ENCODE assay signal across 1 cellular context in the genomic region with DNA sequence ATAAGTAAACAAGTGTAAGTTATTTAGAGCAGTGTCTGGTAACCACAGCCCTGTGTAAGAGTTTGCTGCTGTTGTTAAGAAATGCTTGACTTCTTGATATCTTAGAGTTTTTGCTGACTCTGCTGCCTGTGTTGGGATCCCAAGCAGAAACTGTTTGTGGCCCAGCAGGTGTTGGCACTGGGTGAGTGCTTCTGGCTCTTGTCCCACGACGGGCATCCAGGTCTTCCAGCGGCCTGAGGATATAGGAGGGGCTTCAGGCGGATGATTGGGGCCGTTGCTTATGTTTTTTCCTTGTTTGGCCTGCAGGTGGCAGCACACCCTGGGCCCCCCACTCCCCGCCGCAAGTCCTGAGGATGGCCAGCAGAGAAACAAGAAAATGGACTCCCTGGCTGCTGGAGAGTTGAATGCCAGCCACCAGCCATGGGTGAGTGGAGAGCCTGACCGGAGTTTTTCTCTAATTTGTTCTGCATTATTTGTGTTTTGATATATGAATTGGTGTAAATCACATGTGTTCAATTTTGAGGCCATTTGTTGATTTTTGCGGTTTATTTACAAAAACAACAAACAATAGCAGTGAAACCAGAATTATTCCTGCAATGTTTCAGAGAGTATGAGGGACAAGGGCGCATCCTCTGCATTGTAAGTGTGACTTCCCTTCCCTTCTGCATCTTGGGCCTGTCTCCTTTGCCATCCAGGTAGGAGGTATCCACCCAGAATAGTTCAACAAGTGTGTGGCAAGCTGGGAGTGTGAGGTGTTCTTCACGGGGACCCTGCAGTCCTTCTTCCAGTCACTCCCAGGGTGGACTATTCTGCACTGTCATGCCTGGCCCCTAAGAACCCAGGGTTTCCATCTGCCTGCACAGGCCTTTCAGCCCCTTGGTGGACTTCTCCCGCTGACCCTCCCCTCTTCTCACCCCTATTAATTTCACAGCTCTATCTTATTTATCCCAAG.
TF ChIP-seq lines count a peak whose summit lies in the region.

No MANE protein-coding gene starts in this region.

TF ChIP-seq in HepG2, 621 proteins besides CTCF, POLR2A, EP300 and RAD21 (continued from another document and continues in another):
- TF ChIP-seq, protein P1, sequence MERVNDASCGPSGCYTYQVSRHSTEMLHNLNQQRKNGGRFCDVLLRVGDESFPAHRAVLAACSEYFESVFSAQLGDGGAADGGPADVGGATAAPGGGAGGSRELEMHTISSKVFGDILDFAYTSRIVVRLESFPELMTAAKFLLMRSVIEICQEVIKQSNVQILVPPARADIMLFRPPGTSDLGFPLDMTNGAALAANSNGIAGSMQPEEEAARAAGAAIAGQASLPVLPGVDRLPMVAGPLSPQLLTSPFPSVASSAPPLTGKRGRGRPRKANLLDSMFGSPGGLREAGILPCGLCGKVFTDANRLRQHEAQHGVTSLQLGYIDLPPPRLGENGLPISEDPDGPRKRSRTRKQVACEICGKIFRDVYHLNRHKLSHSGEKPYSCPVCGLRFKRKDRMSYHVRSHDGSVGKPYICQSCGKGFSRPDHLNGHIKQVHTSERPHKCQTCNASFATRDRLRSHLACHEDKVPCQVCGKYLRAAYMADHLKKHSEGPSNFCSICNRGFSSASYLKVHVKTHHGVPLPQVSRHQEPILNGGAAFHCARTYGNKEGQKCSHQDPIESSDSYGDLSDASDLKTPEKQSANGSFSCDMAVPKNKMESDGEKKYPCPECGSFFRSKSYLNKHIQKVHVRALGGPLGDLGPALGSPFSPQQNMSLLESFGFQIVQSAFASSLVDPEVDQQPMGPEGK (CRISPR knock-in tag; IDR thresholded peaks at IDR 0.05), result peak; percentile 86
- no peak for TF ChIP-seq ZNF724P (CRISPR knock-in tag; IDR thresholded peaks at IDR 0.05; ENCODE audit: borderline replicate concordance)
- no peak for TF ChIP-seq ZFP90 (CRISPR knock-in tag; IDR thresholded peaks at IDR 0.05; ENCODE audit: borderline replicate concordance)
- TF ChIP-seq YY1 (IDR thresholded peaks at IDR 0.05; ENCODE audit: insufficient read depth, insufficient replicate concordance, low read depth, low read length), result peak; percentile 74
- TF ChIP-seq, protein P2, sequence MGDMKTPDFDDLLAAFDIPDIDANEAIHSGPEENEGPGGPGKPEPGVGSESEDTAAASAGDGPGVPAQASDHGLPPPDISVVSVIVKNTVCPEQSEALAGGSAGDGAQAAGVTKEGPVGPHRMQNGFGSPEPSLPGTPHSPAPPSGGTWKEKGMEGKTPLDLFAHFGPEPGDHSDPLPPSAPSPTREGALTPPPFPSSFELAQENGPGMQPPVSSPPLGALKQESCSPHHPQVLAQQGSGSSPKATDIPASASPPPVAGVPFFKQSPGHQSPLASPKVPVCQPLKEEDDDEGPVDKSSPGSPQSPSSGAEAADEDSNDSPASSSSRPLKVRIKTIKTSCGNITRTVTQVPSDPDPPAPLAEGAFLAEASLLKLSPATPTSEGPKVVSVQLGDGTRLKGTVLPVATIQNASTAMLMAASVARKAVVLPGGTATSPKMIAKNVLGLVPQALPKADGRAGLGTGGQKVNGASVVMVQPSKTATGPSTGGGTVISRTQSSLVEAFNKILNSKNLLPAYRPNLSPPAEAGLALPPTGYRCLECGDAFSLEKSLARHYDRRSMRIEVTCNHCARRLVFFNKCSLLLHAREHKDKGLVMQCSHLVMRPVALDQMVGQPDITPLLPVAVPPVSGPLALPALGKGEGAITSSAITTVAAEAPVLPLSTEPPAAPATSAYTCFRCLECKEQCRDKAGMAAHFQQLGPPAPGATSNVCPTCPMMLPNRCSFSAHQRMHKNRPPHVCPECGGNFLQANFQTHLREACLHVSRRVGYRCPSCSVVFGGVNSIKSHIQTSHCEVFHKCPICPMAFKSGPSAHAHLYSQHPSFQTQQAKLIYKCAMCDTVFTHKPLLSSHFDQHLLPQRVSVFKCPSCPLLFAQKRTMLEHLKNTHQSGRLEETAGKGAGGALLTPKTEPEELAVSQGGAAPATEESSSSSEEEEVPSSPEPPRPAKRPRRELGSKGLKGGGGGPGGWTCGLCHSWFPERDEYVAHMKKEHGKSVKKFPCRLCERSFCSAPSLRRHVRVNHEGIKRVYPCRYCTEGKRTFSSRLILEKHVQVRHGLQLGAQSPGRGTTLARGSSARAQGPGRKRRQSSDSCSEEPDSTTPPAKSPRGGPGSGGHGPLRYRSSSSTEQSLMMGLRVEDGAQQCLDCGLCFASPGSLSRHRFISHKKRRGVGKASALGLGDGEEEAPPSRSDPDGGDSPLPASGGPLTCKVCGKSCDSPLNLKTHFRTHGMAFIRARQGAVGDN (CRISPR knock-in tag; IDR thresholded peaks at IDR 0.05), result peak; percentile 56
- no peak for TF ChIP-seq ZNF34 (CRISPR knock-in tag; IDR thresholded peaks at IDR 0.05; ENCODE audit: borderline replicate concordance)
- TF ChIP-seq SALL1 (CRISPR knock-in tag; IDR thresholded peaks at IDR 0.05), result peak; percentile 51; the same call in 1 of the 2 replicates
- no peak for TF ChIP-seq SNAI1 (CRISPR knock-in tag; IDR thresholded peaks at IDR 0.05; ENCODE audit: borderline replicate concordance)
- TF ChIP-seq, protein P3, sequence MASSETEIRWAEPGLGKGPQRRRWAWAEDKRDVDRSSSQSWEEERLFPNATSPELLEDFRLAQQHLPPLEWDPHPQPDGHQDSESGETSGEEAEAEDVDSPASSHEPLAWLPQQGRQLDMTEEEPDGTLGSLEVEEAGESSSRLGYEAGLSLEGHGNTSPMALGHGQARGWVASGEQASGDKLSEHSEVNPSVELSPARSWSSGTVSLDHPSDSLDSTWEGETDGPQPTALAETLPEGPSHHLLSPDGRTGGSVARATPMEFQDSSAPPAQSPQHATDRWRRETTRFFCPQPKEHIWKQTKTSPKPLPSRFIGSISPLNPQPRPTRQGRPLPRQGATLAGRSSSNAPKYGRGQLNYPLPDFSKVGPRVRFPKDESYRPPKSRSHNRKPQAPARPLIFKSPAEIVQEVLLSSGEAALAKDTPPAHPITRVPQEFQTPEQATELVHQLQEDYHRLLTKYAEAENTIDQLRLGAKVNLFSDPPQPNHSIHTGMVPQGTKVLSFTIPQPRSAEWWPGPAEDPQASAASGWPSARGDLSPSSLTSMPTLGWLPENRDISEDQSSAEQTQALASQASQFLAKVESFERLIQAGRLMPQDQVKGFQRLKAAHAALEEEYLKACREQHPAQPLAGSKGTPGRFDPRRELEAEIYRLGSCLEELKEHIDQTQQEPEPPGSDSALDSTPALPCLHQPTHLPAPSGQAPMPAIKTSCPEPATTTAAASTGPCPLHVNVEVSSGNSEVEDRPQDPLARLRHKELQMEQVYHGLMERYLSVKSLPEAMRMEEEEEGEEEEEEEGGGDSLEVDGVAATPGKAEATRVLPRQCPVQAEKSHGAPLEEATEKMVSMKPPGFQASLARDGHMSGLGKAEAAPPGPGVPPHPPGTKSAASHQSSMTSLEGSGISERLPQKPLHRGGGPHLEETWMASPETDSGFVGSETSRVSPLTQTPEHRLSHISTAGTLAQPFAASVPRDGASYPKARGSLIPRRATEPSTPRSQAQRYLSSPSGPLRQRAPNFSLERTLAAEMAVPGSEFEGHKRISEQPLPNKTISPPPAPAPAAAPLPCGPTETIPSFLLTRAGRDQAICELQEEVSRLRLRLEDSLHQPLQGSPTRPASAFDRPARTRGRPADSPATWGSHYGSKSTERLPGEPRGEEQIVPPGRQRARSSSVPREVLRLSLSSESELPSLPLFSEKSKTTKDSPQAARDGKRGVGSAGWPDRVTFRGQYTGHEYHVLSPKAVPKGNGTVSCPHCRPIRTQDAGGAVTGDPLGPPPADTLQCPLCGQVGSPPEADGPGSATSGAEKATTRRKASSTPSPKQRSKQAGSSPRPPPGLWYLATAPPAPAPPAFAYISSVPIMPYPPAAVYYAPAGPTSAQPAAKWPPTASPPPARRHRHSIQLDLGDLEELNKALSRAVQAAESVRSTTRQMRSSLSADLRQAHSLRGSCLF (CRISPR knock-in tag; IDR thresholded peaks at IDR 0.05; ENCODE audit: borderline replicate concordance), result 0 out of 2 replicates have a peak, but pooled peaks have one; percentile 21
- 0 out of 2 replicates have a peak, but pooled peaks have one; percentile 12 for TF ChIP-seq SAP130 (CRISPR knock-in tag; IDR thresholded peaks at IDR 0.05; ENCODE audit: low read depth)
- TF ChIP-seq, protein P4, sequence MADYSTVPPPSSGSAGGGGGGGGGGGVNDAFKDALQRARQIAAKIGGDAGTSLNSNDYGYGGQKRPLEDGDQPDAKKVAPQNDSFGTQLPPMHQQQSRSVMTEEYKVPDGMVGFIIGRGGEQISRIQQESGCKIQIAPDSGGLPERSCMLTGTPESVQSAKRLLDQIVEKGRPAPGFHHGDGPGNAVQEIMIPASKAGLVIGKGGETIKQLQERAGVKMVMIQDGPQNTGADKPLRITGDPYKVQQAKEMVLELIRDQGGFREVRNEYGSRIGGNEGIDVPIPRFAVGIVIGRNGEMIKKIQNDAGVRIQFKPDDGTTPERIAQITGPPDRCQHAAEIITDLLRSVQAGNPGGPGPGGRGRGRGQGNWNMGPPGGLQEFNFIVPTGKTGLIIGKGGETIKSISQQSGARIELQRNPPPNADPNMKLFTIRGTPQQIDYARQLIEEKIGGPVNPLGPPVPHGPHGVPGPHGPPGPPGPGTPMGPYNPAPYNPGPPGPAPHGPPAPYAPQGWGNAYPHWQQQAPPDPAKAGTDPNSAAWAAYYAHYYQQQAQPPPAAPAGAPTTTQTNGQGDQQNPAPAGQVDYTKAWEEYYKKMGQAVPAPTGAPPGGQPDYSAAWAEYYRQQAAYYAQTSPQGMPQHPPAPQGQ (CRISPR knock-in tag; IDR thresholded peaks at IDR 0.05; ENCODE audit: borderline replicate concordance), result no peak
- TF ChIP-seq, protein P5, sequence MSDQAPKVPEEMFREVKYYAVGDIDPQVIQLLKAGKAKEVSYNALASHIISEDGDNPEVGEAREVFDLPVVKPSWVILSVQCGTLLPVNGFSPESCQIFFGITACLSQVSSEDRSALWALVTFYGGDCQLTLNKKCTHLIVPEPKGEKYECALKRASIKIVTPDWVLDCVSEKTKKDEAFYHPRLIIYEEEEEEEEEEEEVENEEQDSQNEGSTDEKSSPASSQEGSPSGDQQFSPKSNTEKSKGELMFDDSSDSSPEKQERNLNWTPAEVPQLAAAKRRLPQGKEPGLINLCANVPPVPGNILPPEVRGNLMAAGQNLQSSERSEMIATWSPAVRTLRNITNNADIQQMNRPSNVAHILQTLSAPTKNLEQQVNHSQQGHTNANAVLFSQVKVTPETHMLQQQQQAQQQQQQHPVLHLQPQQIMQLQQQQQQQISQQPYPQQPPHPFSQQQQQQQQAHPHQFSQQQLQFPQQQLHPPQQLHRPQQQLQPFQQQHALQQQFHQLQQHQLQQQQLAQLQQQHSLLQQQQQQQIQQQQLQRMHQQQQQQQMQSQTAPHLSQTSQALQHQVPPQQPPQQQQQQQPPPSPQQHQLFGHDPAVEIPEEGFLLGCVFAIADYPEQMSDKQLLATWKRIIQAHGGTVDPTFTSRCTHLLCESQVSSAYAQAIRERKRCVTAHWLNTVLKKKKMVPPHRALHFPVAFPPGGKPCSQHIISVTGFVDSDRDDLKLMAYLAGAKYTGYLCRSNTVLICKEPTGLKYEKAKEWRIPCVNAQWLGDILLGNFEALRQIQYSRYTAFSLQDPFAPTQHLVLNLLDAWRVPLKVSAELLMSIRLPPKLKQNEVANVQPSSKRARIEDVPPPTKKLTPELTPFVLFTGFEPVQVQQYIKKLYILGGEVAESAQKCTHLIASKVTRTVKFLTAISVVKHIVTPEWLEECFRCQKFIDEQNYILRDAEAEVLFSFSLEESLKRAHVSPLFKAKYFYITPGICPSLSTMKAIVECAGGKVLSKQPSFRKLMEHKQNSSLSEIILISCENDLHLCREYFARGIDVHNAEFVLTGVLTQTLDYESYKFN (CRISPR knock-in tag; conservative IDR thresholded peaks at IDR 0.05), result no peak
- peak; percentile 47; the same call in 1 of the 2 replicates for TF ChIP-seq FOXO1 (CRISPR knock-in tag; IDR thresholded peaks at IDR 0.05)
- TF ChIP-seq, protein P6, sequence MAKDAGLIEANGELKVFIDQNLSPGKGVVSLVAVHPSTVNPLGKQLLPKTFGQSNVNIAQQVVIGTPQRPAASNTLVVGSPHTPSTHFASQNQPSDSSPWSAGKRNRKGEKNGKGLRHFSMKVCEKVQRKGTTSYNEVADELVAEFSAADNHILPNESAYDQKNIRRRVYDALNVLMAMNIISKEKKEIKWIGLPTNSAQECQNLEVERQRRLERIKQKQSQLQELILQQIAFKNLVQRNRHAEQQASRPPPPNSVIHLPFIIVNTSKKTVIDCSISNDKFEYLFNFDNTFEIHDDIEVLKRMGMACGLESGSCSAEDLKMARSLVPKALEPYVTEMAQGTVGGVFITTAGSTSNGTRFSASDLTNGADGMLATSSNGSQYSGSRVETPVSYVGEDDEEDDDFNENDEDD (CRISPR knock-in tag; IDR thresholded peaks at IDR 0.05; ENCODE audit: borderline replicate concordance), result no peak
- no peak for TF ChIP-seq EZH2 (conservative IDR thresholded peaks at IDR 0.05; ENCODE audit: low read depth, low read length)
- peak; percentile 43; the same call in 1 of the 2 replicates for TF ChIP-seq KMT2B (CRISPR knock-in tag; IDR thresholded peaks at IDR 0.05)
- TF ChIP-seq GATAD1 (CRISPR knock-in tag; IDR thresholded peaks at IDR 0.05), result 0 out of 2 replicates have a peak, but pooled peaks have one; percentile 28
- TF ChIP-seq SOX5 (CRISPR knock-in tag; IDR thresholded peaks at IDR 0.05; ENCODE audit: borderline replicate concordance), result 0 out of 2 replicates have a peak, but pooled peaks have one; percentile 11
- TF ChIP-seq ZNF776 (CRISPR knock-in tag; IDR thresholded peaks at IDR 0.05), result no peak
- TF ChIP-seq WIZ (CRISPR knock-in tag; IDR thresholded peaks at IDR 0.05), result no peak
- TF ChIP-seq, protein P7, sequence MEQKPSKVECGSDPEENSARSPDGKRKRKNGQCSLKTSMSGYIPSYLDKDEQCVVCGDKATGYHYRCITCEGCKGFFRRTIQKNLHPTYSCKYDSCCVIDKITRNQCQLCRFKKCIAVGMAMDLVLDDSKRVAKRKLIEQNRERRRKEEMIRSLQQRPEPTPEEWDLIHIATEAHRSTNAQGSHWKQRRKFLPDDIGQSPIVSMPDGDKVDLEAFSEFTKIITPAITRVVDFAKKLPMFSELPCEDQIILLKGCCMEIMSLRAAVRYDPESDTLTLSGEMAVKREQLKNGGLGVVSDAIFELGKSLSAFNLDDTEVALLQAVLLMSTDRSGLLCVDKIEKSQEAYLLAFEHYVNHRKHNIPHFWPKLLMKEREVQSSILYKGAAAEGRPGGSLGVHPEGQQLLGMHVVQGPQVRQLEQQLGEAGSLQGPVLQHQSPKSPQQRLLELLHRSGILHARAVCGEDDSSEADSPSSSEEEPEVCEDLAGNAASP (CRISPR knock-in tag; IDR thresholded peaks at IDR 0.05; ENCODE audit: borderline replicate concordance), result 0 out of 2 replicates have a peak, but pooled peaks have one; percentile 32
- peak; percentile 55; the same call in 1 of the 2 replicates for TF ChIP-seq FOXK1 (CRISPR knock-in tag; IDR thresholded peaks at IDR 0.05; ENCODE audit: borderline replicate concordance, low read depth)
- peak; percentile 52; the same call in 1 of the 2 replicates for TF ChIP-seq MAZ (IDR thresholded peaks at IDR 0.05; ENCODE audit: borderline replicate concordance, low read depth, low read length)
- peak; percentile 50; the same call in 1 of the 2 replicates for TF ChIP-seq MAZ (CRISPR knock-in tag; IDR thresholded peaks at IDR 0.05; ENCODE audit: low read depth)
- peak; percentile 64 for TF ChIP-seq GATAD2A (CRISPR knock-in tag; IDR thresholded peaks at IDR 0.05)
- TF ChIP-seq, protein P8, sequence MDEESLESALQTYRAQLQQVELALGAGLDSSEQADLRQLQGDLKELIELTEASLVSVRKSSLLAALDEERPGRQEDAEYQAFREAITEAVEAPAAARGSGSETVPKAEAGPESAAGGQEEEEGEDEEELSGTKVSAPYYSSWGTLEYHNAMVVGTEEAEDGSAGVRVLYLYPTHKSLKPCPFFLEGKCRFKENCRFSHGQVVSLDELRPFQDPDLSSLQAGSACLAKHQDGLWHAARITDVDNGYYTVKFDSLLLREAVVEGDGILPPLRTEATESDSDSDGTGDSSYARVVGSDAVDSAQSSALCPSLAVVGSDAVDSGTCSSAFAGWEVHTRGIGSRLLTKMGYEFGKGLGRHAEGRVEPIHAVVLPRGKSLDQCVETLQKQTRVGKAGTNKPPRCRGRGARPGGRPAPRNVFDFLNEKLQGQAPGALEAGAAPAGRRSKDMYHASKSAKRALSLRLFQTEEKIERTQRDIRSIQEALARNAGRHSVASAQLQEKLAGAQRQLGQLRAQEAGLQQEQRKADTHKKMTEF (CRISPR knock-in tag; IDR thresholded peaks at IDR 0.05), result 0 out of 2 replicates have a peak, but pooled peaks have one; percentile 48
- no peak for TF ChIP-seq RFX3 (CRISPR knock-in tag; IDR thresholded peaks at IDR 0.05)
- TF ChIP-seq RBAK (CRISPR knock-in tag; IDR thresholded peaks at IDR 0.05), result no peak
